Comparison of ENCODE assay signal across 7 cellular contexts in genomic region chr10:107653832-107654287, GRCh38.
DNase-seq lines count a peak whose midpoint lies in the region; ATAC-seq and TF ChIP-seq lines count a peak whose summit lies in the region.

No MANE protein-coding gene starts in this region.

- H3K9ac ChIP-seq in OCI-LY3 (ENCODE audit: low read length) (peak overlapping the region; percentile 78), skeletal muscle satellite cell (ENCODE audit: low read depth, low read length) (peak overlapping the region; percentile 63)

- ATAC-seq in GM18508 (IDR thresholded peaks at IDR 0.05; ENCODE audit: insufficient read depth, unreplicated experiment) (peak; percentile 71), HG02885 (IDR thresholded peaks at IDR 0.05; ENCODE audit: poor library complexity, unreplicated experiment) (peak; percentile 83), gastroesophageal sphincter (peak; percentile 25)

- H4K20me1 ChIP-seq in OCI-LY3 (ENCODE audit: insufficient read depth, low read length) = no peaks in the 10 kb centered on the region

- H3K27me3 ChIP-seq in OCI-LY3 (ENCODE audit: low read depth, low read length) (no peaks in the 10 kb centered on the region), gastroesophageal sphincter (no peaks in the 10 kb centered on the region), skeletal muscle satellite cell (ENCODE audit: control insufficient read depth, insufficient read depth, low read length) (no peaks in the 10 kb centered on the region), H7 (ENCODE audit: control insufficient read depth, insufficient read depth, low read length) (no peaks in the 10 kb centered on the region)
- H3K27me3 ChIP-seq in effector memory CD4-positive, alpha-beta T cell (replicated peaks; ENCODE audit: control insufficient read depth, insufficient read depth, low read length, poor library complexity, severe bottlenecking) = no peaks in the 10 kb centered on the region

- H3K4me1 ChIP-seq in OCI-LY3 (ENCODE audit: low read length) (peaks cover 28% of the 10 kb centered on the region), gastroesophageal sphincter (no peaks in the 10 kb centered on the region), skeletal muscle satellite cell (ENCODE audit: control insufficient read depth, insufficient read depth, low read length) (peaks cover 4% of the 10 kb centered on the region)
- no peaks in the 10 kb centered on the region for H3K4me1 ChIP-seq in effector memory CD4-positive, alpha-beta T cell (ENCODE audit: control insufficient read depth, insufficient read depth, low read length, poor library complexity, severe bottlenecking)

- H3K36me3 ChIP-seq in OCI-LY3 (replicated peaks; ENCODE audit: low read depth, low read length) (no peaks in the 10 kb centered on the region), gastroesophageal sphincter (no peaks in the 10 kb centered on the region), skeletal muscle satellite cell (ENCODE audit: insufficient read depth, low read length) (no peaks in the 10 kb centered on the region), H7 (replicated peaks; ENCODE audit: control insufficient read depth, insufficient read depth, low read length) (no peaks in the 10 kb centered on the region)
- H3K36me3 ChIP-seq in effector memory CD4-positive, alpha-beta T cell (ENCODE audit: control insufficient read depth, insufficient read depth, low read length) = no peaks in the 10 kb centered on the region

- H3K79me2 ChIP-seq in OCI-LY3 (ENCODE audit: low read length) = no peaks in the 10 kb centered on the region

- no peak for DNase-seq in H7
- no peak for DNase-seq in effector memory CD4-positive, alpha-beta T cell

- H3K4me3 ChIP-seq in OCI-LY3 (ENCODE audit: low read length) (peak overlapping the region; percentile 81), gastroesophageal sphincter (peak overlapping the region; percentile 11 to 37), skeletal muscle satellite cell (ENCODE audit: low read length) (peak overlapping the region; percentile 66), H7 (ENCODE audit: insufficient read depth, low read depth, low read length) (no peak overlapping the region)
- no peak overlapping the region for H3K4me3 ChIP-seq in effector memory CD4-positive, alpha-beta T cell (ENCODE audit: insufficient read depth, low read depth, low read length, poor library complexity, severe bottlenecking)

- TF ChIP-seq POLR2A in gastroesophageal sphincter (IDR thresholded peaks at IDR 0.05) = no peak

- H3K27ac ChIP-seq in OCI-LY3 (ENCODE audit: low read length) = peak overlapping the region; percentile 71
- H3K27ac ChIP-seq in gastroesophageal sphincter = peak overlapping the region in 2 of 4 donors; percentile 25 to 40
- H3K27ac ChIP-seq in effector memory CD4-positive, alpha-beta T cell (ENCODE audit: insufficient read depth, low read length, poor library complexity, severe bottlenecking) = no peak overlapping the region

- H3K4me2 ChIP-seq in OCI-LY3 (ENCODE audit: low read length) (peak overlapping the region; percentile 80), skeletal muscle satellite cell (ENCODE audit: low read length) (peak overlapping the region; percentile 83)

- H2AFZ ChIP-seq in OCI-LY3 (ENCODE audit: low read depth, low read length) = peak overlapping the region; percentile 87

- WGBS in gastroesophageal sphincter (ENCODE audit: low coverage in 1 of 2), 2 donors = 22 to 23% methylated on average over 5 of the region's 5 CpGs

- H3K9me3 ChIP-seq in OCI-LY3 (ENCODE audit: insufficient read depth, low read length) (no peaks in the 10 kb centered on the region), gastroesophageal sphincter (no peaks in the 10 kb centered on the region), skeletal muscle satellite cell (replicated peaks; ENCODE audit: low read length) (no peaks in the 10 kb centered on the region)
- no peaks in the 10 kb centered on the region for H3K9me3 ChIP-seq in effector memory CD4-positive, alpha-beta T cell (ENCODE audit: control insufficient read depth, low read length)

- no peak for TF ChIP-seq EP300 in gastroesophageal sphincter (IDR thresholded peaks at IDR 0.05)

- TF ChIP-seq CTCF in OCI-LY3 (IDR thresholded peaks at IDR 0.05; ENCODE audit: low read depth, low read length) (no peak), gastroesophageal sphincter (IDR thresholded peaks at IDR 0.05) (no peak)

Comparison
In these comparisons a context has a peak if more than half of its experiments do, and no peak if none do; other contexts are left out.
1. ATAC-seq: peak in every context shown above with its lines; median percentile 83 in HG02885; 71 in GM18508; 25 in gastroesophageal sphincter.
2. H3K4me3 ChIP-seq: peak in OCI-LY3 (single experiment), gastroesophageal sphincter (2 of 2) and skeletal muscle satellite cell (single experiment); none in H7 (single experiment) and effector memory CD4-positive, alpha-beta T cell (single experiment).